Comparison of ENCODE assay signal across 2 cellular contexts in the genomic region with DNA sequence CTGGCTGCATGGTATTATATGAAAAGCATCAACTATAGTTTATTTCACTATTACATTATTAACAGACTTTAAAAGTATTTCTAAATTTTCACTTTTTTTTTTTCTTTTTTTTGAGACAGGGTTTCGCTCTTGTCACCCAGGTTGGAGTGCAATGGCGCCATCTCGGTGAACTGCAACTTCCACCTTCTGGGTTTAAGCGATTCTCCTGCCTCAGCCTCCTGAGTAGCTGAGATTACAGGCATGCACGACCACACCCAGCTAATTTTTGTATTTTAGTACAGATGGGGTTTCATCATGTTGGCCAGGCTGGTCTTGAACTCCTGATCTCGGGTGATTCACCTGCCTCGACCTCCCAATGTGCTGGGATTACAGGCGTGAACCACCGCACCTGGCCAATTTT.
TF ChIP-seq lines count a peak whose summit lies in the region.
"Not testable (repeated sequence)": the region's sequence is repeated elsewhere in the genome, so short reads cannot be mapped to it uniquely, and the experiment has no call there.

No MANE protein-coding gene starts in this region.

TF ChIP-seq in K562, 482 proteins besides CTCF, POLR2A, EP300 and RAD21:
- peak; percentile 69 for TF ChIP-seq ARID1B (IDR thresholded peaks at IDR 0.05)
- peak in 1 of 3 experiments; percentile 32 for TF ChIP-seq YY1 (IDR thresholded peaks at IDR 0.05; ENCODE audit: borderline replicate concordance in 1 of 3, control insufficient read depth in 1 of 3, extremely low read depth in 1 of 3, insufficient read depth in 3 of 3, insufficient read length in 1 of 3, insufficient replicate concordance in 2 of 3, low read depth in 1 of 3, low read length in 2 of 3)
- TF ChIP-seq SMARCA4 (IDR thresholded peaks at IDR 0.05), result peak; percentile 69
- TF ChIP-seq TEAD4 (IDR thresholded peaks at IDR 0.05; ENCODE audit: low read length), result peak; percentile 55
- not testable (repeated sequence) for TF ChIP-seq TEAD4 (CRISPR knock-in tag; IDR thresholded peaks at IDR 0.05; ENCODE audit: borderline replicate concordance)
- peak; percentile 77 for TF ChIP-seq TAL1 (IDR thresholded peaks at IDR 0.05)
- TF ChIP-seq CBFA2T3 (IDR thresholded peaks at IDR 0.05), result peak; percentile 84
- TF ChIP-seq NFIC (IDR thresholded peaks at IDR 0.05), result peak; percentile 31; the same call in 1 of the 2 replicates
- TF ChIP-seq TRIM24 (IDR thresholded peaks at IDR 0.05), result peak; percentile 69 to 71; a peak in 3 of 4 replicates
- TF ChIP-seq NCOR1 (IDR thresholded peaks at IDR 0.05), result peak; percentile 44
- 0 out of 2 replicates have a peak, but pooled peaks have one; percentile 12 for TF ChIP-seq BCOR (IDR thresholded peaks at IDR 0.05)
- peak; percentile 65 for TF ChIP-seq CBFA2T2 (conservative IDR thresholded peaks at IDR 0.05)
- 0 out of 2 replicates have a peak, but pooled peaks have one; percentile 20 for TF ChIP-seq ZNF384 (IDR thresholded peaks at IDR 0.05; ENCODE audit: low read depth, low read length)

TF ChIP-seq in HepG2, 621 proteins besides CTCF, POLR2A, EP300 and RAD21:
- 0 out of 2 replicates have a peak, but pooled peaks have one; percentile 3 for TF ChIP-seq STAG1 (CRISPR knock-in tag; IDR thresholded peaks at IDR 0.05)
TF ChIP-seq in HepG2: peak in this region for 1; not testable (repeated sequence) for 620.
